In the genomic region with DNA sequence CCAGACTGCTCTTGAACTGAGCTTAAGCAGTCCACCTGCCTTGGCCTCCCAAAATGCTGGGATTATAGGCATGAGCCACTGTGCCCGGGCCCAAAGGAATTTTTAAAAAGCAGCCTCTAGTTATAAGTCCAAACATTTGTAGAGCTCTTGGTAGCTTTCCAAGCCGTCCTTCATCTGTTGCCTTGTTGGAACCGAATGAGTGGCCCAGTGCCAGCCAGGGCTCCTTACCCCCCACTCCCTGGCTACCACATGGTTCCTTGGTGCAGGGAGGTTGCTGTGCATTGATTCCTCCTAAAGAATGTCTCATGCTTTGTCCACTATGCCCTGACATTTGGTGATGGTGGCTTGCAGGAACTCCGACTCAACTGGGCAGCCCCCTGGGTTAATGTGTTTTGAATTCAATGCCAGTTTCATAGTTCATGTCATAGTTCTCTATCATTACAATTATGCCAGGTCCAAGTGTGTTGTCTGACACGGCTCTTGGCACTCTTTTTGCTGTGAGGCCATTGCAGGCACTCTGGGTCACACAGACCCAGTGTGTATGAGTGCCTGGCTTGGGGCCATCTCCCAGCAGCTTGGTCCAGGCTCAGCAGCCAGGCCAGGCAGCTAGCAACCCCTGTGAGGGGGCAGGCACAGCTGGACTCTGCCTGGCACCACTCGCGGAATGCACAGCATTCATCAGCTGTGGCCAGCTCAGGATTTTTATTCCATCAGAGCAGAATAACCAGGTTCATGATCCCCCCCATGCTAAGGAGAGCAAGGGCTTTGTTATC, we compare ENCODE assay signal across 10 cellular contexts. TPM values are rescaled to one million over a fixed set of nuclear protein-coding genes. Genes with fewer than 3 reads are reported as not detected.
DNase-seq lines count a peak whose midpoint lies in the region; ATAC-seq and TF ChIP-seq lines count a peak whose summit lies in the region.
"Had no signal": no experiment of that assay in that cellular context is flagged by ENCODE, and none has a peak within 500 bp of the region (broad histone marks: within the 10 kb centered on the region; RNA-seq: fewer than 3 reads in every experiment).

No MANE protein-coding gene starts in this region.

- H3K27me3 Mint-ChIP-seq in activated naive CD8-positive, alpha-beta T cell treated with anti-CD3 and anti-CD28 coated beads, Interleukin-2, amount 10 ng/mL, durations not matched to agents 7 days and 5 days, result no peaks in the 10 kb centered on the region
- H3K27me3 Mint-ChIP-seq in activated naive CD8-positive, alpha-beta T cell treated with anti-CD3 and anti-CD28 coated beads, Interleukin-2, amount 50 U/mL, for 24 hours, result no peaks in the 10 kb centered on the region
- H3K27me3 Mint-ChIP-seq in nephron progenitor cell (ENCODE audit: low read depth, poor library complexity), result no peaks in the 10 kb centered on the region

- peak overlapping the region in 3 of 4 donors; percentile 73 to 76 (median 75) for H3K27ac ChIP-seq in gastroesophageal sphincter
- H3K27ac ChIP-seq in neuronal stem cell (replicated peaks; ENCODE audit: low read length), result no peak overlapping the region
- peak overlapping the region; percentile 71 to 74 for H3K27ac ChIP-seq in uterus

- no peak overlapping the region for H3K23ac ChIP-seq in neuronal stem cell (ENCODE audit: low read depth, low read length, poor library complexity)

- H3K9ac ChIP-seq in neuronal stem cell (ENCODE audit: low read depth, low read length, poor library complexity), result peak overlapping the region; percentile 27

- H3K36me3 Mint-ChIP-seq in activated naive CD8-positive, alpha-beta T cell treated with anti-CD3 and anti-CD28 coated beads, Interleukin-2, amount 10 ng/mL, durations not matched to agents 7 days and 5 days, result peaks cover 18% of the 10 kb centered on the region
- peaks cover 29% of the 10 kb centered on the region for H3K36me3 Mint-ChIP-seq in activated naive CD8-positive, alpha-beta T cell treated with anti-CD3 and anti-CD28 coated beads, Interleukin-2, amount 50 U/mL, for 24 hours (ENCODE audit: low read depth)
- H3K36me3 Mint-ChIP-seq in nephron progenitor cell (ENCODE audit: low read depth), result peaks cover 36% of the 10 kb centered on the region

- no peak overlapping the region for H4K91ac ChIP-seq in neuronal stem cell (ENCODE audit: low read depth, low read length, poor library complexity)

- H3K4me1 ChIP-seq in gastroesophageal sphincter (peaks cover 0 to 85% (median 21%) of the 10 kb centered on the region in 3 donors), neuronal stem cell (ENCODE audit: control insufficient read depth in 2 of 2, insufficient read depth in 1 of 2, low read depth in 1 of 2, low read length in 2 of 2) (peaks cover 24 to 25% of the 10 kb centered on the region in 2 donors), uterus (peaks cover 6 to 11% of the 10 kb centered on the region in 2 donors)

- H3K4ac ChIP-seq in neuronal stem cell (ENCODE audit: low read length), result no peak overlapping the region

- TF ChIP-seq POLR2A in gastroesophageal sphincter (IDR thresholded peaks at IDR 0.05) (no peak), uterus (IDR thresholded peaks at IDR 0.05) (no peak)

- H3K36me3 ChIP-seq in gastroesophageal sphincter, result peaks cover 0 to 34% of the 10 kb centered on the region in 2 donors
- H3K36me3 ChIP-seq in neuronal stem cell (replicated peaks in 1 of 2; ENCODE audit: control insufficient read depth in 2 of 2, insufficient read depth in 2 of 2, low read length in 2 of 2), result peaks cover 19 to 49% of the 10 kb centered on the region in 2 donors
- H3K36me3 ChIP-seq in uterus, result no peaks in the 10 kb centered on the region

- no peak overlapping the region for H3K4me2 ChIP-seq in neuronal stem cell (ENCODE audit: insufficient read depth, low read length, poor library complexity, severe bottlenecking)

- H3K27me3 ChIP-seq in gastroesophageal sphincter (no peaks in the 10 kb centered on the region), neuronal stem cell (ENCODE audit: control insufficient read depth in 3 of 3, insufficient read depth in 3 of 3, low read depth in 1 of 3, low read length in 3 of 3) (no peaks in the 10 kb centered on the region), uterus (no peaks in the 10 kb centered on the region)

- no peak overlapping the region for H3K4me3 Mint-ChIP-seq in activated naive CD8-positive, alpha-beta T cell treated with anti-CD3 and anti-CD28 coated beads, Interleukin-2, amount 10 ng/mL, durations not matched to agents 7 days and 5 days
- no peak overlapping the region for H3K4me3 Mint-ChIP-seq in activated naive CD8-positive, alpha-beta T cell treated with anti-CD3 and anti-CD28 coated beads, Interleukin-2, amount 50 U/mL, for 24 hours
- H3K4me3 Mint-ChIP-seq in nephron progenitor cell, result no peak overlapping the region

- H3K18ac ChIP-seq in neuronal stem cell (ENCODE audit: low read length), result peak overlapping the region; percentile 49

- H3K9me3 ChIP-seq in gastroesophageal sphincter, result no peaks in the 10 kb centered on the region
- no peaks in the 10 kb centered on the region for H3K9me3 ChIP-seq in neuronal stem cell (replicated peaks in 1 of 2; ENCODE audit: control insufficient read depth in 2 of 2, insufficient read depth in 1 of 2, low read depth in 1 of 2, low read length in 2 of 2)
- no peaks in the 10 kb centered on the region for H3K9me3 ChIP-seq in uterus

- H3K4me3 ChIP-seq in gastroesophageal sphincter, result no peak overlapping the region
- no peak overlapping the region for H3K4me3 ChIP-seq in neuronal stem cell (ENCODE audit: low read length in 2 of 2)
- no peak overlapping the region for H3K4me3 ChIP-seq in uterus

- no peak for TF ChIP-seq EP300 in gastroesophageal sphincter (IDR thresholded peaks at IDR 0.05)

- no peak for DNase-seq in activated naive CD8-positive, alpha-beta T cell treated with anti-CD3 and anti-CD28 coated beads, Interleukin-2, amount 10 ng/mL, durations not matched to agents 7 days and 5 days
- DNase-seq in activated naive CD8-positive, alpha-beta T cell treated with anti-CD3 and anti-CD28 coated beads, Interleukin-2, amount 50 U/mL, for 24 hours, result no peak
- DNase-seq in neuronal stem cell (ENCODE audit: low spot score), result no peak
- peak; percentile 47 to 52 for DNase-seq in uterus
- no peak for DNase-seq in left colon
- DNase-seq in NOMO-1 treated with DMSO at 0.1 percent for 48 hours (lab: John Stamatoyannopoulos, UW; ENCODE audit: unreplicated experiment), result no peak
- DNase-seq in nephron progenitor cell, result no peak
- DNase-seq: NCI-H69 had no signal

- no peak for TF ChIP-seq CTCF in gastroesophageal sphincter (IDR thresholded peaks at IDR 0.05)
- no peak for TF ChIP-seq CTCF in uterus (IDR thresholded peaks at IDR 0.05)
- no peak for TF ChIP-seq CTCF in nephron progenitor cell (IDR thresholded peaks at IDR 0.05)

- 39% methylated on average over 5 of the region's 7 CpGs; no CpG with 5 or more reads in 1 of the 2 donors for WGBS in gastroesophageal sphincter (ENCODE audit: low coverage in 1 of 2), 2 donors
- WGBS in neuronal stem cell (ENCODE audit: extremely low coverage in 2 of 2, insufficient read length in 2 of 2, insufficient replicate concordance in 1 of 2), 2 donors, result no CpG with 5 or more reads among the region's 7 CpGs

- ATAC-seq in activated naive CD8-positive, alpha-beta T cell treated with anti-CD3 and anti-CD28 coated beads, Interleukin-2, amount 10 ng/mL, durations not matched to agents 7 days and 5 days (ENCODE audit: low read depth), result no peak
- no peak for ATAC-seq in activated naive CD8-positive, alpha-beta T cell treated with anti-CD3 and anti-CD28 coated beads, Interleukin-2, amount 50 U/mL, for 24 hours
- ATAC-seq in gastroesophageal sphincter (peak; percentile 54), left colon (no peak)

- no peak overlapping the region for H4K8ac ChIP-seq in neuronal stem cell (ENCODE audit: low read depth, low read length)

- no peaks in the 10 kb centered on the region for H3K9me3 Mint-ChIP-seq in activated naive CD8-positive, alpha-beta T cell treated with anti-CD3 and anti-CD28 coated beads, Interleukin-2, amount 10 ng/mL, durations not matched to agents 7 days and 5 days
- H3K9me3 Mint-ChIP-seq in activated naive CD8-positive, alpha-beta T cell treated with anti-CD3 and anti-CD28 coated beads, Interleukin-2, amount 50 U/mL, for 24 hours, result no peaks in the 10 kb centered on the region
- H3K9me3 Mint-ChIP-seq in nephron progenitor cell, result no peaks in the 10 kb centered on the region
- H3K9me3 Mint-ChIP-seq: T-helper 1 cell treated with Interleukin-12 subunit alpha and Interleukin-12 subunit beta and Interleukin-4 antibody, amounts not matched to agents 30 μg/mL and 1 μg/mL, for 36 hours had no signal

- no peak overlapping the region for H2BK15ac ChIP-seq in neuronal stem cell (ENCODE audit: low read length)

- POLR2A ChIA-PET in activated naive CD8-positive, alpha-beta T cell treated with anti-CD3 and anti-CD28 coated beads, Interleukin-2, amount 10 ng/mL, durations not matched to agents 7 days and 5 days (lab: Charles Lee), result no interaction called here

- H2BK120ac ChIP-seq in neuronal stem cell (ENCODE audit: low read depth, low read length), result no peak overlapping the region

- no peak overlapping the region for H2AK5ac ChIP-seq in neuronal stem cell (ENCODE audit: low read depth, low read length)

- H3K79me1 ChIP-seq in neuronal stem cell (ENCODE audit: low read depth, low read length), result no peaks in the 10 kb centered on the region

- intact Hi-C loops in uterus (cut with DNase I; ENCODE audit: low total_unique reads) (no loop called here), left colon (cut with DNase I, micrococcal nuclease) (no loop called here)

- H3K14ac ChIP-seq in neuronal stem cell (ENCODE audit: low read length), result no peak overlapping the region

- peak overlapping the region; percentile 25 for H3K27ac Mint-ChIP-seq in activated naive CD8-positive, alpha-beta T cell treated with anti-CD3 and anti-CD28 coated beads, Interleukin-2, amount 10 ng/mL, durations not matched to agents 7 days and 5 days
- no peak overlapping the region for H3K27ac Mint-ChIP-seq in activated naive CD8-positive, alpha-beta T cell treated with anti-CD3 and anti-CD28 coated beads, Interleukin-2, amount 50 U/mL, for 24 hours
- no peak overlapping the region for H3K27ac Mint-ChIP-seq in nephron progenitor cell

- H3K4me1 Mint-ChIP-seq in activated naive CD8-positive, alpha-beta T cell treated with anti-CD3 and anti-CD28 coated beads, Interleukin-2, amount 10 ng/mL, durations not matched to agents 7 days and 5 days, result peaks cover 26% of the 10 kb centered on the region
- H3K4me1 Mint-ChIP-seq in activated naive CD8-positive, alpha-beta T cell treated with anti-CD3 and anti-CD28 coated beads, Interleukin-2, amount 50 U/mL, for 24 hours, result peaks cover 20% of the 10 kb centered on the region
- H3K4me1 Mint-ChIP-seq in nephron progenitor cell, result peaks cover 36% of the 10 kb centered on the region

- peak overlapping the region; percentile 69 for H2BK12ac ChIP-seq in neuronal stem cell (ENCODE audit: low read length)

- no peak overlapping the region for H2AFZ ChIP-seq in neuronal stem cell (ENCODE audit: low read length)

- no peak overlapping the region for H2BK5ac ChIP-seq in neuronal stem cell (ENCODE audit: low read length)

RNA-seq across cellular contexts. Expression of a gene that starts 13.3 kb away (rescaled TPM):
- total RNA-seq in activated naive CD8-positive, alpha-beta T cell treated with anti-CD3 and anti-CD28 coated beads, Interleukin-2, amount 10 ng/mL, durations not matched to agents 7 days and 5 days, result 10 to 100 TPM; 27.9 to 31.3 TPM
- total RNA-seq in gastroesophageal sphincter (100 to 1,000 TPM in 1 of 4 donors, 10 to 100 TPM in 3; 46.9 to 132 (median 48.1) TPM), uterus (10 to 100 TPM in 3 of 4 donors, 1 to 10 TPM in 1; 7.4 to 96.6 (median 46.6) TPM), left colon (10 to 100 TPM; 26.6 to 32.6 TPM)
- 12.2 TPM for polyA plus RNA-seq in neuronal stem cell (2013, experiment 1 of 2)
- polyA plus RNA-seq in neuronal stem cell (2013, experiment 2 of 2), result 12.4 TPM

RNA-seq across cellular contexts. Expression of a gene that starts 43.5 kb away (rescaled TPM):
- 100 to 1,000 TPM; 328 to 368 TPM for total RNA-seq in activated naive CD8-positive, alpha-beta T cell treated with anti-CD3 and anti-CD28 coated beads, Interleukin-2, amount 10 ng/mL, durations not matched to agents 7 days and 5 days
- total RNA-seq in gastroesophageal sphincter (100 to 1,000 TPM; 336 to 538 (median 412) TPM), uterus (100 to 1,000 TPM; 290 to 559 (median 413) TPM), left colon (100 to 1,000 TPM; 362 to 388 TPM)
- 1,054 TPM for polyA plus RNA-seq in neuronal stem cell (2013, experiment 1 of 2)
- 1,005 TPM for polyA plus RNA-seq in neuronal stem cell (2013, experiment 2 of 2)

RNA-seq across cellular contexts. Expression of a gene that starts 48.6 kb away (rescaled TPM):
- 10 to 100 TPM; 22.2 to 23.3 TPM for total RNA-seq in activated naive CD8-positive, alpha-beta T cell treated with anti-CD3 and anti-CD28 coated beads, Interleukin-2, amount 10 ng/mL, durations not matched to agents 7 days and 5 days
- total RNA-seq in gastroesophageal sphincter (10 to 100 TPM; 21.3 to 66.6 (median 40.9) TPM), uterus (10 to 100 TPM in 3 of 4 donors, 1 to 10 TPM in 1; 8.5 to 37.7 (median 20.5) TPM), left colon (10 to 100 TPM; 21.1 to 25.6 TPM)
- polyA plus RNA-seq in neuronal stem cell (2013, experiment 1 of 2), result 14.6 TPM
- 14.0 TPM for polyA plus RNA-seq in neuronal stem cell (2013, experiment 2 of 2)

Comparison
In these comparisons a context has a peak if more than half of its experiments do, and no peak if none do; other contexts are left out.
1. DNase-seq: peak in uterus (2 of 2); none in activated naive CD8-positive, alpha-beta T cell treated with anti-CD3 and anti-CD28 coated beads, Interleukin-2, amount 10 ng/mL, durations not matched to agents 7 days and 5 days (single experiment), activated naive CD8-positive, alpha-beta T cell treated with anti-CD3 and anti-CD28 coated beads, Interleukin-2, amount 50 U/mL, for 24 hours (single experiment), neuronal stem cell (single experiment), left colon (0 of 2), NOMO-1 treated with DMSO at 0.1 percent for 48 hours (single experiment) and nephron progenitor cell (single experiment).